In genomic region chr1:182259229-182259872, GRCh38 we compare ENCODE assay signal across 8 cellular contexts.
DNase-seq lines count a peak whose midpoint lies in the region; ATAC-seq and TF ChIP-seq lines count a peak whose summit lies in the region.

No MANE protein-coding gene starts in this region.

- peaks cover 29% of the 10 kb centered on the region for H3K4me1 Mint-ChIP-seq in activated T-cell treated with anti-CD3 and anti-CD28 coated beads, Interleukin-2, amount 50 U/mL, for 24 hours (ENCODE audit: low read depth)

- intact Hi-C loops in Right ventricle myocardium superior (cut with DNase I): no loop called here

- no peaks in the 10 kb centered on the region for H3K36me3 Mint-ChIP-seq in activated T-cell treated with anti-CD3 and anti-CD28 coated beads, Interleukin-2, amount 50 U/mL, for 24 hours (ENCODE audit: low read depth)

- no peak for TF ChIP-seq CTCF in HFF-Myc (IDR thresholded peaks at IDR 0.05; ENCODE audit: low read depth, low read length, missing control alignments)

- no peaks in the 10 kb centered on the region for H3K9me3 Mint-ChIP-seq in activated T-cell treated with anti-CD3 and anti-CD28 coated beads, Interleukin-2, amount 50 U/mL, for 24 hours

- H3K27ac Mint-ChIP-seq in activated T-cell treated with anti-CD3 and anti-CD28 coated beads, Interleukin-2, amount 50 U/mL, for 24 hours: peak overlapping the region; percentile 91

- ATAC-seq in Right ventricle myocardium superior (ENCODE audit: poor library complexity): peak; percentile 57

- DNase-seq in DMS153 (lab: John Stamatoyannopoulos, UW) (peak; percentile 68), HFF-Myc (ENCODE audit: extremely low read depth, low read depth) (peak; percentile 4), NOMO-1 treated with DMSO at 0.1 percent for 48 hours (lab: John Stamatoyannopoulos, UW; ENCODE audit: unreplicated experiment) (peak; percentile 87), Right ventricle myocardium superior (peak; percentile 68), NCI-H1048 (lab: John Stamatoyannopoulos, UW) (no peak), occipital lobe (lab: John Stamatoyannopoulos, UW) (no peak)
- peak; percentile 56 for DNase-seq in activated T-cell treated with anti-CD3 and anti-CD28 coated beads, Interleukin-2, amount 50 U/mL, for 24 hours
- peak in 2 of 3 experiments; percentile 5 for DNase-seq in stimulated activated CD4-positive, alpha-beta T cell treated with anti-CD3 and anti-CD28 coated beads, TNF-alpha, amount 100 ng/mL, for 4 hours (ENCODE audit: low read depth in 3 of 3)

- H3K27me3 Mint-ChIP-seq in activated T-cell treated with anti-CD3 and anti-CD28 coated beads, Interleukin-2, amount 50 U/mL, for 24 hours: no peaks in the 10 kb centered on the region

- no peak overlapping the region for H3K4me3 ChIP-seq in HFF-Myc (replicated peaks; ENCODE audit: low read depth, low read length)

- H3K4me3 Mint-ChIP-seq in activated T-cell treated with anti-CD3 and anti-CD28 coated beads, Interleukin-2, amount 50 U/mL, for 24 hours: peak overlapping the region; percentile 10

Comparison
In these comparisons a context has a peak if more than half of its experiments do, and no peak if none do; other contexts are left out.
1. DNase-seq: peak in DMS153 (single experiment), HFF-Myc (single experiment), NOMO-1 treated with DMSO at 0.1 percent for 48 hours (single experiment), activated T-cell treated with anti-CD3 and anti-CD28 coated beads, Interleukin-2, amount 50 U/mL, for 24 hours (single experiment), Right ventricle myocardium superior (single experiment) and stimulated activated CD4-positive, alpha-beta T cell treated with anti-CD3 and anti-CD28 coated beads, TNF-alpha, amount 100 ng/mL, for 4 hours (2 of 3); none in NCI-H1048 (single experiment) and occipital lobe (single experiment).